ENCODE assay signal across 11 cellular contexts in the genomic region with DNA sequence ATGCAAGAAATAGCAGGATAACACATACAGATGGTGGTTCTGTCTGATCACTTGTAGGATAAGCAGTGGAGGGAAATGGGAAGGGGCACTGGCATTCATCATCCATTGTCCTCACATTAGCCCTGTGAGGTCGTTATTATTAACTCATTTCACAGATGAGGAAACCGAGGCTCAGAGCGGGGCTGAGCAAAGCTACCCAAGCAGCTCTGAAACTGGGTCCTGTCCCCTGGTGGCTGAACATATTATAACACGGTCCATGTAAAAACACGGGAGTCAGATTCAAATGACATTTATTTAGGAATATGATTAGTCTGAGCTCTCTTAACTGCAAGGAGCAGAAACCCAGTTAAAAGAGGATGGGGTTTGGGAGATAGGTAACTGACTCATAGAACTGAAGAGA. TPM values are rescaled to one million over a fixed set of nuclear protein-coding genes. Genes with fewer than 3 reads are reported as not detected.
DNase-seq lines count a peak whose midpoint lies in the region; ATAC-seq and TF ChIP-seq lines count a peak whose summit lies in the region.
"Had no signal": no experiment of that assay in that cellular context is flagged by ENCODE, and none has a peak within 500 bp of the region (broad histone marks: within the 10 kb centered on the region; RNA-seq: fewer than 3 reads in every experiment).

No MANE protein-coding gene starts in this region.

- no peak overlapping the region for H3K27ac Mint-ChIP-seq in activated naive CD8-positive, alpha-beta T cell treated with anti-CD3 and anti-CD28 coated beads, Interleukin-2, amount 10 ng/mL, durations not matched to agents 7 days and 5 days
- H3K27ac Mint-ChIP-seq in activated naive CD8-positive, alpha-beta T cell treated with anti-CD3 and anti-CD28 coated beads, Interleukin-2, amount 50 U/mL, for 24 hours: no peak overlapping the region
- H3K27ac Mint-ChIP-seq in endothelial cell (ENCODE audit: unreplicated experiment): no peak overlapping the region
- H3K27ac Mint-ChIP-seq in stimulated activated naive CD8-positive, alpha-beta T cell treated with anti-CD3 and anti-CD28 coated beads, Interleukin-15, amount 100 ng/mL, for 72 hours: no peak overlapping the region
- H3K27ac Mint-ChIP-seq: effector memory CD8-positive, alpha-beta T cell had no signal

- no peak for TF ChIP-seq EP300 in suprapubic skin (IDR thresholded peaks at IDR 0.05)

- peaks cover 24% of the 10 kb centered on the region for H3K36me3 Mint-ChIP-seq in activated naive CD8-positive, alpha-beta T cell treated with anti-CD3 and anti-CD28 coated beads, Interleukin-2, amount 10 ng/mL, durations not matched to agents 7 days and 5 days
- H3K36me3 Mint-ChIP-seq in activated naive CD8-positive, alpha-beta T cell treated with anti-CD3 and anti-CD28 coated beads, Interleukin-2, amount 50 U/mL, for 24 hours (ENCODE audit: low read depth): peaks cover 39% of the 10 kb centered on the region
- H3K36me3 Mint-ChIP-seq in endothelial cell (ENCODE audit: low read depth, unreplicated experiment): no peaks in the 10 kb centered on the region

- H3K27me3 Mint-ChIP-seq in activated naive CD8-positive, alpha-beta T cell treated with anti-CD3 and anti-CD28 coated beads, Interleukin-2, amount 10 ng/mL, durations not matched to agents 7 days and 5 days: no peaks in the 10 kb centered on the region
- H3K27me3 Mint-ChIP-seq in activated naive CD8-positive, alpha-beta T cell treated with anti-CD3 and anti-CD28 coated beads, Interleukin-2, amount 50 U/mL, for 24 hours: peaks cover 2% of the 10 kb centered on the region
- peaks cover 2% of the 10 kb centered on the region for H3K27me3 Mint-ChIP-seq in endothelial cell (ENCODE audit: unreplicated experiment)
- no peaks in the 10 kb centered on the region for H3K27me3 Mint-ChIP-seq in stimulated activated naive CD8-positive, alpha-beta T cell treated with anti-CD3 and anti-CD28 coated beads, Interleukin-15, amount 100 ng/mL, for 72 hours

- no peak overlapping the region for H3K4me3 Mint-ChIP-seq in activated naive CD8-positive, alpha-beta T cell treated with anti-CD3 and anti-CD28 coated beads, Interleukin-2, amount 10 ng/mL, durations not matched to agents 7 days and 5 days
- H3K4me3 Mint-ChIP-seq in activated naive CD8-positive, alpha-beta T cell treated with anti-CD3 and anti-CD28 coated beads, Interleukin-2, amount 50 U/mL, for 24 hours: no peak overlapping the region
- no peak overlapping the region for H3K4me3 Mint-ChIP-seq in endothelial cell (ENCODE audit: unreplicated experiment)
- no peak overlapping the region for H3K4me3 Mint-ChIP-seq in stimulated activated naive CD8-positive, alpha-beta T cell treated with anti-CD3 and anti-CD28 coated beads, Interleukin-15, amount 100 ng/mL, for 72 hours
- H3K4me3 Mint-ChIP-seq: effector memory CD8-positive, alpha-beta T cell had no signal

- H3K9me3 ChIP-seq in MM.1S (replicated peaks; ENCODE audit: insufficient read depth, low read length) (no peaks in the 10 kb centered on the region), suprapubic skin (no peaks in the 10 kb centered on the region)

- peaks cover 11% of the 10 kb centered on the region for H3K4me1 Mint-ChIP-seq in activated naive CD8-positive, alpha-beta T cell treated with anti-CD3 and anti-CD28 coated beads, Interleukin-2, amount 10 ng/mL, durations not matched to agents 7 days and 5 days
- H3K4me1 Mint-ChIP-seq in activated naive CD8-positive, alpha-beta T cell treated with anti-CD3 and anti-CD28 coated beads, Interleukin-2, amount 50 U/mL, for 24 hours: peaks cover 7% of the 10 kb centered on the region
- peaks cover 9% of the 10 kb centered on the region for H3K4me1 Mint-ChIP-seq in endothelial cell (ENCODE audit: unreplicated experiment)
- peaks cover 18% of the 10 kb centered on the region for H3K4me1 Mint-ChIP-seq in stimulated activated naive CD8-positive, alpha-beta T cell treated with anti-CD3 and anti-CD28 coated beads, Interleukin-15, amount 100 ng/mL, for 72 hours

- H3K4me2 ChIP-seq in MM.1S (ENCODE audit: low read depth, low read length): no peak overlapping the region

- 88% methylated on average over 5 of the region's 5 CpGs for WGBS in suprapubic skin

- no peak overlapping the region for H2AFZ ChIP-seq in MM.1S (ENCODE audit: low read length)

- ATAC-seq in activated naive CD8-positive, alpha-beta T cell treated with anti-CD3 and anti-CD28 coated beads, Interleukin-2, amount 10 ng/mL, durations not matched to agents 7 days and 5 days (ENCODE audit: low read depth): no peak
- ATAC-seq in activated naive CD8-positive, alpha-beta T cell treated with anti-CD3 and anti-CD28 coated beads, Interleukin-2, amount 50 U/mL, for 24 hours: no peak
- ATAC-seq in HG03039 (IDR thresholded peaks at IDR 0.05; ENCODE audit: unreplicated experiment): no peak
- no peak for ATAC-seq in stimulated activated naive CD8-positive, alpha-beta T cell treated with anti-CD3 and anti-CD28 coated beads, Interleukin-15, amount 100 ng/mL, for 72 hours
- ATAC-seq: effector memory CD8-positive, alpha-beta T cell had no signal

- H3K4me3 ChIP-seq in MM.1S (ENCODE audit: low read length): no peak overlapping the region
- H3K4me3 ChIP-seq in suprapubic skin: no peak overlapping the region

- no peaks in the 10 kb centered on the region for H3K9me2 ChIP-seq in MM.1S (replicated peaks; ENCODE audit: insufficient read depth, low read length)

- H3K27ac ChIP-seq in MM.1S (ENCODE audit: low read length) (no peak overlapping the region), suprapubic skin (no peak overlapping the region)

- peak; percentile 8 for DNase-seq in activated naive CD8-positive, alpha-beta T cell treated with anti-CD3 and anti-CD28 coated beads, Interleukin-2, amount 10 ng/mL, durations not matched to agents 7 days and 5 days
- no peak for DNase-seq in activated naive CD8-positive, alpha-beta T cell treated with anti-CD3 and anti-CD28 coated beads, Interleukin-2, amount 50 U/mL, for 24 hours
- DNase-seq in MM.1S: no peak
- DNase-seq in endothelial cell (ENCODE audit: low spot score): no peak
- DNase-seq in suprapubic skin (ENCODE audit: low spot score in 2 of 2): peak; percentile 14 to 52
- no peak for DNase-seq in stimulated activated naive CD8-positive, alpha-beta T cell treated with anti-CD3 and anti-CD28 coated beads, Interleukin-15, amount 100 ng/mL, for 72 hours
- DNase-seq in NCI-H748 (lab: John Stamatoyannopoulos, UW; ENCODE audit: unreplicated experiment): no peak
- DNase-seq: COR-L47; effector memory CD8-positive, alpha-beta T cell; NCI-H2107 had no signal

- H3K36me3 ChIP-seq in MM.1S (replicated peaks; ENCODE audit: insufficient read depth, low read length): no peaks in the 10 kb centered on the region
- no peaks in the 10 kb centered on the region for H3K36me3 ChIP-seq in suprapubic skin

- H3F3A ChIP-seq in MM.1S (ENCODE audit: insufficient read depth, low read length): no peaks in the 10 kb centered on the region

- H3K79me2 ChIP-seq in MM.1S (ENCODE audit: low read length): peaks cover 28% of the 10 kb centered on the region

- no peak overlapping the region for H3K9ac ChIP-seq in MM.1S (ENCODE audit: low read length)

- H3K9me3 Mint-ChIP-seq in activated naive CD8-positive, alpha-beta T cell treated with anti-CD3 and anti-CD28 coated beads, Interleukin-2, amount 10 ng/mL, durations not matched to agents 7 days and 5 days: no peaks in the 10 kb centered on the region
- H3K9me3 Mint-ChIP-seq in activated naive CD8-positive, alpha-beta T cell treated with anti-CD3 and anti-CD28 coated beads, Interleukin-2, amount 50 U/mL, for 24 hours: peaks cover 4% of the 10 kb centered on the region
- no peaks in the 10 kb centered on the region for H3K9me3 Mint-ChIP-seq in endothelial cell (ENCODE audit: unreplicated experiment)
- H3K9me3 Mint-ChIP-seq in stimulated activated naive CD8-positive, alpha-beta T cell treated with anti-CD3 and anti-CD28 coated beads, Interleukin-15, amount 100 ng/mL, for 72 hours: no peaks in the 10 kb centered on the region
- H3K9me3 Mint-ChIP-seq: effector memory CD8-positive, alpha-beta T cell had no signal

- no peak for TF ChIP-seq POLR2A in suprapubic skin (IDR thresholded peaks at IDR 0.05)

- no peaks in the 10 kb centered on the region for H4K20me1 ChIP-seq in MM.1S (ENCODE audit: insufficient read depth, low read length)

- TF ChIP-seq CTCF in MM.1S (IDR thresholded peaks at IDR 0.05; ENCODE audit: low read length) (peak; percentile 44), endothelial cell (IDR thresholded peaks at IDR 0.05; ENCODE audit: unreplicated experiment) (peak; percentile 65), suprapubic skin (IDR thresholded peaks at IDR 0.05) (no peak)

- H3K27me3 ChIP-seq in MM.1S (replicated peaks; ENCODE audit: insufficient read depth, low read length) (no peaks in the 10 kb centered on the region), suprapubic skin (no peaks in the 10 kb centered on the region)

- POLR2A ChIA-PET in activated naive CD8-positive, alpha-beta T cell treated with anti-CD3 and anti-CD28 coated beads, Interleukin-2, amount 10 ng/mL, durations not matched to agents 7 days and 5 days (lab: Charles Lee): no interaction called here

- H3K4me1 ChIP-seq in MM.1S (ENCODE audit: low read length): peaks cover 5% of the 10 kb centered on the region; the same call in 1 of the 2 replicates
- no peaks in the 10 kb centered on the region for H3K4me1 ChIP-seq in suprapubic skin

RNA-seq across cellular contexts. Expression of a gene that starts 43.1 kb away (rescaled TPM):
- 10 to 100 TPM; 26.8 to 29.0 TPM for total RNA-seq in activated naive CD8-positive, alpha-beta T cell treated with anti-CD3 and anti-CD28 coated beads, Interleukin-2, amount 10 ng/mL, durations not matched to agents 7 days and 5 days
- 0.41 TPM for total RNA-seq in endothelial cell (ENCODE audit: unreplicated experiment)
- 1 to 10 TPM in 2 of 4 donors, under 1 TPM in 2; 0.81 to 1.4 (median 1.0) TPM for total RNA-seq in suprapubic skin

Comparison
In these comparisons a context has a peak if more than half of its experiments do, and no peak if none do; other contexts are left out.
1. DNase-seq: peak in activated naive CD8-positive, alpha-beta T cell treated with anti-CD3 and anti-CD28 coated beads, Interleukin-2, amount 10 ng/mL, durations not matched to agents 7 days and 5 days (single experiment) and suprapubic skin (2 of 2); none in activated naive CD8-positive, alpha-beta T cell treated with anti-CD3 and anti-CD28 coated beads, Interleukin-2, amount 50 U/mL, for 24 hours (single experiment), MM.1S (single experiment), endothelial cell (single experiment), stimulated activated naive CD8-positive, alpha-beta T cell treated with anti-CD3 and anti-CD28 coated beads, Interleukin-15, amount 100 ng/mL, for 72 hours (0 of 2) and NCI-H748 (single experiment).
2. CTCF ChIP-seq: peak in MM.1S (single experiment) and endothelial cell (single experiment); none in suprapubic skin (0 of 2).
3. RNA of a gene that starts 43.1 kb away (total RNA-seq): 26.8 to 29.0 TPM in activated naive CD8-positive, alpha-beta T cell treated with anti-CD3 and anti-CD28 coated beads, Interleukin-2, amount 10 ng/mL, durations not matched to agents 7 days and 5 days; 0.81 to 1.4 TPM in suprapubic skin and 0.41 TPM in endothelial cell (single experiment); every median in the first group is over 10 times any median in the second.